Comparison of ENCODE assay signal across 2 cellular contexts in the genomic region with DNA sequence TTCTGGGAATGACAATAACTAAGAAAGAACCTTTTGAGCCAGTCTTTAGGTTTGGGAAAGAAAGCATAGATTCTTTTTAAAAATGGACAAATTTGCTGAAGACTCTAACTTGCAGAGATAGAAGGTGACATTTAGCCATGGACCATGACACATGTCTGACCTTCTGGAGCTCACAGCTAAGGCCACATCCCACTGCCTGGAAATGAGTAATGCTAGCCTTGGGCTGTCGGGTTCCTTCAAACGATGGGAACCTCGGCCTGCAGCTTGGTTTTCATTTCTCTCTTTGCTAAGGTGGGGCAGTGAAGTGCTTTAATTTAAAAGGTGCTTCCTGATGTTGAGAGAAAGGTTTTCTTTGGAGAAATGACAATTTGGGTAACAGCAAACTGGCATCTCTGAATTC.
TF ChIP-seq lines count a peak whose summit lies in the region.

No MANE protein-coding gene starts in this region.

TF ChIP-seq in HCT116, 20 proteins besides CTCF, POLR2A, EP300 and RAD21:
- TF ChIP-seq TCF7L2 (IDR thresholded peaks at IDR 0.05; ENCODE audit: borderline replicate concordance, extremely low read depth, insufficient read depth, insufficient read length) = peak; percentile 79
- no peak for TF ChIP-seq POLR2AphosphoS5 (IDR thresholded peaks at IDR 0.05; ENCODE audit: low read depth, low read length)
- TF ChIP-seq FOSL1 (IDR thresholded peaks at IDR 0.05; ENCODE audit: low read depth) = peak; percentile 18; the same call in 1 of the 2 replicates
TF ChIP-seq in HCT116: peak in this region for 2.

TF ChIP-seq in endothelial cell of umbilical vein, 7 proteins besides CTCF, POLR2A, EP300 and RAD21:
- TF ChIP-seq POLR2AphosphoS5 (IDR thresholded peaks at IDR 0.05; ENCODE audit: insufficient read depth, low read depth, low read length) (no peak), EZH2 (IDR thresholded peaks at IDR 0.05; ENCODE audit: borderline replicate concordance, low read depth, low read length, severe bottlenecking) (no peak), GATA2 (IDR thresholded peaks at IDR 0.05; ENCODE audit: insufficient read depth, insufficient read length, low read depth, low read length) (no peak), FOS (IDR thresholded peaks at IDR 0.05; ENCODE audit: borderline replicate concordance, insufficient read depth, low read length) (no peak), MYC (IDR thresholded peaks at IDR 0.05; ENCODE audit: low read depth, low read length) (no peak), MAX (IDR thresholded peaks at IDR 0.05; ENCODE audit: insufficient read depth, insufficient read length) (no peak), JUN (IDR thresholded peaks at IDR 0.05; ENCODE audit: borderline replicate concordance, insufficient read depth, insufficient read length, low read depth) (no peak)
